ENCODE assay signal across 11 cellular contexts in genomic region chr3:23877324-23877980, GRCh38. TPM values are rescaled to one million over a fixed set of nuclear protein-coding genes. Genes with fewer than 3 reads are reported as not detected.
A peak's percentile ranks its signal among the peaks of the same experiment; 100 is the strongest.
DNase-seq lines count a peak whose midpoint lies in the region; ATAC-seq and TF ChIP-seq lines count a peak whose summit lies in the region.
"Had no signal": no experiment of that assay in that cellular context is flagged by ENCODE, and none has a peak within 500 bp of the region (broad histone marks: within the 10 kb centered on the region; RNA-seq: fewer than 3 reads in every experiment).

No MANE protein-coding gene starts in this region.

- peak; percentile 28 for ATAC-seq in left lung

- intact Hi-C loops in left lung (cut with DNase I), result no loop called here

- H3K36me3 ChIP-seq in left lung, result peaks cover 0 to 11% of the 10 kb centered on the region in 2 donors

- no peaks in the 10 kb centered on the region for H3K27me3 ChIP-seq in left lung

- no peak overlapping the region for H3K27ac Mint-ChIP-seq in progenitor cell of endocrine pancreas
- H3K27ac Mint-ChIP-seq: activated naive CD8-positive, alpha-beta T cell treated with anti-CD3 and anti-CD28 coated beads for 36 hours had no signal

- H3K9me3 ChIP-seq in left lung, result no peaks in the 10 kb centered on the region

- no peak overlapping the region for H3K4me3 Mint-ChIP-seq in progenitor cell of endocrine pancreas (ENCODE audit: low read depth)
- H3K4me3 Mint-ChIP-seq: activated naive CD8-positive, alpha-beta T cell treated with anti-CD3 and anti-CD28 coated beads for 36 hours had no signal

- H3K27ac ChIP-seq in left lung, result no peak overlapping the region
- H3K27ac ChIP-seq: parathyroid adenoma had no signal

- H3K4me3 ChIP-seq in AG09309 (ENCODE audit: control insufficient read depth, low read depth, low read length), result no peak overlapping the region
- no peak overlapping the region for H3K4me3 ChIP-seq in left lung

- H3K27me3 Mint-ChIP-seq in progenitor cell of endocrine pancreas, result no peaks in the 10 kb centered on the region
- H3K27me3 Mint-ChIP-seq: activated naive CD8-positive, alpha-beta T cell treated with anti-CD3 and anti-CD28 coated beads for 36 hours had no signal

- DNase-seq in AG09309 (ENCODE audit: low read depth), result peak; percentile 79
- peak; percentile 39 to 40 for DNase-seq in Kasumi-1 (lab: John Stamatoyannopoulos, UW)
- peak; percentile 80 for DNase-seq in astrocyte of the hippocampus (ENCODE audit: low read depth, low spot score)
- DNase-seq in left lung, result no peak
- DNase-seq in activated naive CD4-positive, alpha-beta T cell treated with anti-CD3 and anti-CD28 coated beads, Interleukin-2, amount 50 U/mL, for 16 hours, result no peak
- no peak for DNase-seq in HuH-7 (ENCODE audit: low spot score)
- no peak for DNase-seq in LoVo (ENCODE audit: low spot score)
- DNase-seq in progenitor cell of endocrine pancreas (ENCODE audit: low spot score, unreplicated experiment), result no peak
- DNase-seq: activated naive CD8-positive, alpha-beta T cell treated with anti-CD3 and anti-CD28 coated beads for 36 hours; DMS79 treated with DMSO at 0.1 percent for 48 hours had no signal

- peaks cover 31% of the 10 kb centered on the region for H3K36me3 Mint-ChIP-seq in progenitor cell of endocrine pancreas (ENCODE audit: insufficient read depth)

- peaks cover 7% of the 10 kb centered on the region for H3K9me3 Mint-ChIP-seq in progenitor cell of endocrine pancreas (ENCODE audit: low read depth)
- H3K9me3 Mint-ChIP-seq: activated naive CD8-positive, alpha-beta T cell treated with anti-CD3 and anti-CD28 coated beads for 36 hours had no signal

- peaks cover 6 to 48% of the 10 kb centered on the region in 2 donors for H3K4me1 ChIP-seq in left lung

- no peaks in the 10 kb centered on the region for H3K4me1 Mint-ChIP-seq in progenitor cell of endocrine pancreas (ENCODE audit: low read depth)

- no peak for TF ChIP-seq CTCF in AG09309 (IDR thresholded peaks at IDR 0.05; ENCODE audit: control insufficient read depth, insufficient read depth, low read depth, low read length, missing control alignments)
- TF ChIP-seq CTCF in left lung (IDR thresholded peaks at IDR 0.05), result no peak
- no peak for TF ChIP-seq CTCF in progenitor cell of endocrine pancreas (IDR thresholded peaks at IDR 0.05; ENCODE audit: unreplicated experiment)

RNA-seq across cellular contexts. Expression of gene NKIRAS1, which starts 39.3 kb away (rescaled TPM):
- total RNA-seq in left lung, result 1 to 10 TPM; 8.8 to 9.6 TPM
- total RNA-seq in progenitor cell of endocrine pancreas, result 8.5 and 9.5 TPM in 2 replicates

RNA-seq across cellular contexts. Expression of gene RPL15, which starts 39.5 kb away (rescaled TPM):
- 1,000 to 10,000 TPM; 1,425 to 1,431 TPM for total RNA-seq in left lung
- 1,859 and 1,922 TPM in 2 replicates for total RNA-seq in progenitor cell of endocrine pancreas

Comparison
In these comparisons a context has a peak if more than half of its experiments do, and no peak if none do; other contexts are left out.
1. DNase-seq: peak in AG09309 (single experiment), Kasumi-1 (2 of 2) and astrocyte of the hippocampus (single experiment); none in left lung (0 of 2), activated naive CD4-positive, alpha-beta T cell treated with anti-CD3 and anti-CD28 coated beads, Interleukin-2, amount 50 U/mL, for 16 hours (single experiment), HuH-7 (single experiment), LoVo (single experiment) and progenitor cell of endocrine pancreas (single experiment).